Comparison of ENCODE assay signal across 12 cellular contexts in the genomic region with DNA sequence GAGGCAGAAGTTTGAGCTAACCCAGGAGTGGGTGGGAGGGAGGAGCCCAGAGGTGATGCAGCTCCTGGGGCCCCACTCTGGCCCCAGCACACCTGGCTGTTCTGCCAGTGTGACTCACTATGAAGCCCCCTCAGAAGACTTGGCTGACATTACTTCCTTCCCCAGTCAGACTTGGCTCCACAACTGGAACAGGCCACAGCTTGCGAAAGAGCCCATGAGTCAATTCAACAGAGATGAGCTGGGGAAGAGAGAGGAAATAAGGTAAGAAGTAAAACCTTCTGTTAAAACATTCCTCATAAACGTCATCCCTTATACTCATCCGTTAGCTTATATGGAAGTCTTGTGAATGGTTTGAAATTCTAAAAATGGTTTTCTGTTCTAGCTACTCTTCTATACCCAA.
DNase-seq lines count a peak whose midpoint lies in the region; ATAC-seq, FAIRE-seq and TF ChIP-seq lines count a peak whose summit lies in the region.
"Had no signal": no experiment of that assay in that cellular context is flagged by ENCODE, and none has a peak within 500 bp of the region (broad histone marks: within the 10 kb centered on the region; RNA-seq: fewer than 3 reads in every experiment).

No MANE protein-coding gene starts in this region.

- no peaks in the 10 kb centered on the region for H3K36me3 Mint-ChIP-seq in osteocyte (ENCODE audit: unreplicated experiment)

- no peak overlapping the region for H3K4me3 Mint-ChIP-seq in osteocyte (ENCODE audit: unreplicated experiment)
- H3K4me3 Mint-ChIP-seq: activated CD8-positive, alpha-beta T cell treated with anti-CD3 and anti-CD28 coated beads, Interleukin-2, amount 10 ng/mL, durations not matched to agents 7 days and 5 days had no signal

- no peak for TF ChIP-seq POLR2A in H54 (IDR thresholded peaks at IDR 0.05; ENCODE audit: low read depth, low read length)

- H3K4me3 ChIP-seq in skeletal muscle cell (ENCODE audit: low read depth, low read length), result no peak overlapping the region

- no peaks in the 10 kb centered on the region for H3K27me3 Mint-ChIP-seq in osteocyte (ENCODE audit: unreplicated experiment)

- no peak for ATAC-seq in GM18907 (IDR thresholded peaks at IDR 0.05; ENCODE audit: unreplicated experiment)
- ATAC-seq in HG02642 (IDR thresholded peaks at IDR 0.05; ENCODE audit: poor library complexity, unreplicated experiment), result no peak
- ATAC-seq: activated CD8-positive, alpha-beta T cell treated with anti-CD3 and anti-CD28 coated beads, Interleukin-2, amount 10 ng/mL, durations not matched to agents 7 days and 5 days had no signal

- peaks cover 6% of the 10 kb centered on the region for H3K4me1 Mint-ChIP-seq in osteocyte (ENCODE audit: unreplicated experiment)

- H3K27ac Mint-ChIP-seq in osteocyte (ENCODE audit: unreplicated experiment), result no peak overlapping the region
- H3K27ac Mint-ChIP-seq: activated CD8-positive, alpha-beta T cell treated with anti-CD3 and anti-CD28 coated beads, Interleukin-2, amount 10 ng/mL, durations not matched to agents 7 days and 5 days had no signal

- peak; percentile 77 for FAIRE-seq in H54 (lab: Jason Lieb, UNC)
- FAIRE-seq in RCC 7860 (lab: Jason Lieb, UNC), result peak; percentile 8

- peaks cover 4% of the 10 kb centered on the region for H3K9me3 Mint-ChIP-seq in osteocyte (ENCODE audit: unreplicated experiment)

- DNase-seq in H54 (ENCODE audit: insufficient read length, low spot score) (peak; percentile 28), RCC 7860 (ENCODE audit: low spot score) (peak; percentile 68), fibroblast of gingiva (ENCODE audit: low read depth) (peak; percentile 81), skeletal muscle cell (ENCODE audit: low read depth) (peak; percentile 97), GM19240 (ENCODE audit: insufficient read length, low spot score) (no peak), osteocyte (ENCODE audit: extremely low spot score, unreplicated experiment) (no peak)
- DNase-seq: activated CD8-positive, alpha-beta T cell treated with anti-CD3 and anti-CD28 coated beads, Interleukin-2, amount 10 ng/mL, durations not matched to agents 7 days and 5 days; DND-41; foreskin melanocyte; NCI-H510A had no signal

- no peak for TF ChIP-seq CTCF in osteocyte (IDR thresholded peaks at IDR 0.05)

Comparison
In these comparisons a context has a peak if more than half of its experiments do, and no peak if none do; other contexts are left out.
1. DNase-seq: peak in H54 (single experiment), RCC 7860 (single experiment), fibroblast of gingiva (single experiment) and skeletal muscle cell (single experiment); none in GM19240 (single experiment) and osteocyte (single experiment).